24 cellular contexts compared by ENCODE assay signal in genomic region chr10:77498210-77498609, GRCh38.
DNase-seq lines count a peak whose midpoint lies in the region; ATAC-seq and TF ChIP-seq lines count a peak whose summit lies in the region.
"Had no signal": no experiment of that assay in that cellular context is flagged by ENCODE, and none has a peak within 500 bp of the region (broad histone marks: within the 10 kb centered on the region; RNA-seq: fewer than 3 reads in every experiment).

No MANE protein-coding gene starts in this region.

- no peak overlapping the region for H3K4me3 ChIP-seq in heart right ventricle
- no peak overlapping the region for H3K4me3 ChIP-seq in OCI-LY7 (ENCODE audit: low read depth, low read length, poor library complexity, severe bottlenecking)
- H3K4me3 ChIP-seq: hepatocyte, upper lobe of left lung had no signal

- 47 to 63% methylated on average over 1 of the region's 1 CpG for WGBS in heart right ventricle, 2 donors

- no peak overlapping the region for H3K4me2 ChIP-seq in OCI-LY7 (ENCODE audit: low read length)
- H3K4me2 ChIP-seq: hepatocyte had no signal

- H3K27ac Mint-ChIP-seq in nephron = peak overlapping the region in 2 of 3 experiments; percentile 13 to 60
- H3K27ac Mint-ChIP-seq: activated naive CD4-positive, alpha-beta T cell treated with anti-CD3 and anti-CD28 coated beads, Interleukin-2, amount 10 ng/mL, durations not matched to agents 7 days and 5 days; activated T-cell treated with anti-CD3 and anti-CD28 coated beads, Interleukin-2, amount 50 U/mL, for 72 hours; stimulated activated naive CD8-positive, alpha-beta T cell treated with anti-CD3 and anti-CD28 coated beads, Interleukin-15, Interleukin-2, amounts not matched to agents 100 ng/mL and 50 ng/mL, for 24 hours; T-cell had no signal

- ATAC-seq in heart right ventricle = no peak
- peak; percentile 68 for ATAC-seq in esophagus mucosa
- ATAC-seq in left cardiac atrium = no peak
- ATAC-seq: activated T-cell treated with anti-CD3 and anti-CD28 coated beads, Interleukin-2, amount 50 U/mL, for 72 hours; PC-3; T-cell had no signal

- H3K27me3 Mint-ChIP-seq in nephron (ENCODE audit: low read depth) = peaks cover 13% of the 10 kb centered on the region

- peaks cover 0 to 9% (median 0%) of the 10 kb centered on the region in 9 donors for H3K4me1 ChIP-seq in heart right ventricle
- no peaks in the 10 kb centered on the region for H3K4me1 ChIP-seq in OCI-LY7 (ENCODE audit: insufficient read depth, low read length, poor library complexity, severe bottlenecking)
- H3K4me1 ChIP-seq: upper lobe of left lung had no signal

- H3K27ac ChIP-seq in heart right ventricle (no peak overlapping the region), OCI-LY7 (ENCODE audit: low read depth, low read length, poor library complexity, severe bottlenecking) (no peak overlapping the region)
- H3K27ac ChIP-seq: hepatocyte, upper lobe of left lung had no signal

- POLR2A ChIA-PET in OCI-LY7 (lab: Charles Lee) = no interaction called here

- H2AFZ ChIP-seq in OCI-LY7 (ENCODE audit: low read length) = no peak overlapping the region
- H2AFZ ChIP-seq: hepatocyte had no signal

- DNase-seq in cardiac septum (ENCODE audit: low spot score) = peak; percentile 61
- no peak for DNase-seq in heart right ventricle
- no peak for DNase-seq in amygdala (lab: John Stamatoyannopoulos, UW)
- no peak for DNase-seq in OCI-LY7 (ENCODE audit: low spot score)
- no peak for DNase-seq in left cardiac atrium
- no peak for DNase-seq in UCSD-AML1 (lab: John Stamatoyannopoulos, UW; ENCODE audit: unreplicated experiment)
- DNase-seq: ACHN; activated naive CD4-positive, alpha-beta T cell treated with anti-CD3 and anti-CD28 coated beads, Interleukin-2, amount 10 ng/mL, durations not matched to agents 7 days and 5 days; activated T-cell treated with anti-CD3 and anti-CD28 coated beads, Interleukin-2, amount 50 U/mL, for 72 hours; anterior cingulate cortex; central memory CD4-positive, alpha-beta T cell; HCEC 1CT; NCI-H2171; NCI-H82; PC-3; SIG-M5; stimulated activated CD4-positive, alpha-beta T cell treated with anti-CD3 and anti-CD28 coated beads, Interleukin-12 subunit alpha, Interleukin-12 subunit beta, amount 100 ng/mL, for 4 hours; stimulated activated CD4-positive, alpha-beta T cell treated with anti-CD3 and anti-CD28 coated beads, Interleukin-4, amount 100 ng/mL, for 4 hours; T-cell; upper lobe of left lung had no signal

- H3K4me1 Mint-ChIP-seq in nephron = peaks cover 48% of the 10 kb centered on the region
- H3K4me1 Mint-ChIP-seq: activated naive CD4-positive, alpha-beta T cell treated with anti-CD3 and anti-CD28 coated beads, Interleukin-2, amount 10 ng/mL, durations not matched to agents 7 days and 5 days; T-cell had no signal

- H3K36me3 ChIP-seq in heart right ventricle = no peaks in the 10 kb centered on the region
- H3K36me3 ChIP-seq in OCI-LY7 (ENCODE audit: insufficient read depth, low read length) = no peaks in the 10 kb centered on the region
- H3K36me3 ChIP-seq: upper lobe of left lung had no signal

- H3K27me3 ChIP-seq in heart right ventricle = peaks cover 0 to 11% (median 0%) of the 10 kb centered on the region in 7 donors
- H3K27me3 ChIP-seq: hepatocyte, upper lobe of left lung had no signal

- H3K36me3 Mint-ChIP-seq in nephron (ENCODE audit: low read depth) = no peaks in the 10 kb centered on the region
- H3K36me3 Mint-ChIP-seq: activated naive CD4-positive, alpha-beta T cell treated with anti-CD3 and anti-CD28 coated beads, Interleukin-2, amount 10 ng/mL, durations not matched to agents 7 days and 5 days; T-cell had no signal

- CTCF ChIA-PET in OCI-LY7 (lab: Charles Lee; ENCODE audit: unreplicated experiment) = no interaction called here

- no peak for TF ChIP-seq CTCF in heart right ventricle (IDR thresholded peaks at IDR 0.05)
- TF ChIP-seq CTCF in nephron (IDR thresholded peaks at IDR 0.05; ENCODE audit: unreplicated experiment in 3 of 3) = no peak
- no peak for TF ChIP-seq CTCF in OCI-LY7 (conservative IDR thresholded peaks at IDR 0.05; ENCODE audit: low read length)

- H3K79me2 ChIP-seq in OCI-LY7 (ENCODE audit: insufficient read depth, low read depth, low read length) = no peaks in the 10 kb centered on the region
- H3K79me2 ChIP-seq: hepatocyte had no signal

- no TSS peak for BruUV-seq in OCI-LY7 (replicated peaks; lab: Mats Ljungman, UMichigan)

- intact Hi-C loops in cardiac septum (cut with DNase I) (no loop called here), heart right ventricle (cut with DNase I) (loop anchor here in 6 of 10 donors (10.0 kb wide), 3 partner anchors 137 to 323 kb away; partner anchors contain the start of gene KCNMA1 (in 1 of the 6)), OCI-LY7 (cut with micrococcal nuclease; ENCODE audit: unreplicated experiment) (no loop called here), left cardiac atrium (cut with DNase I) (loop anchor here in 1 of 2 donors (10.0 kb wide), 2 partner anchors 147 to 323 kb away; no protein-coding TSS in a partner anchor)

- H3K9me3 ChIP-seq in heart right ventricle (no peaks in the 10 kb centered on the region), OCI-LY7 (ENCODE audit: low read length) (no peaks in the 10 kb centered on the region)
- H3K9me3 ChIP-seq: upper lobe of left lung had no signal

- no peak overlapping the region for H3K4me3 Mint-ChIP-seq in nephron
- H3K4me3 Mint-ChIP-seq: activated naive CD4-positive, alpha-beta T cell treated with anti-CD3 and anti-CD28 coated beads, Interleukin-2, amount 10 ng/mL, durations not matched to agents 7 days and 5 days; activated T-cell treated with anti-CD3 and anti-CD28 coated beads, Interleukin-2, amount 50 U/mL, for 72 hours; stimulated activated naive CD8-positive, alpha-beta T cell treated with anti-CD3 and anti-CD28 coated beads, Interleukin-15, Interleukin-2, amounts not matched to agents 100 ng/mL and 50 ng/mL, for 24 hours; T-cell had no signal

- no peaks in the 10 kb centered on the region for H3K9me3 Mint-ChIP-seq in nephron
- H3K9me3 Mint-ChIP-seq: activated naive CD4-positive, alpha-beta T cell treated with anti-CD3 and anti-CD28 coated beads, Interleukin-2, amount 10 ng/mL, durations not matched to agents 7 days and 5 days; activated T-cell treated with anti-CD3 and anti-CD28 coated beads, Interleukin-2, amount 50 U/mL, for 72 hours; stimulated activated naive CD8-positive, alpha-beta T cell treated with anti-CD3 and anti-CD28 coated beads, Interleukin-15, Interleukin-2, amounts not matched to agents 100 ng/mL and 50 ng/mL, for 24 hours; T-cell had no signal

- no peaks in the 10 kb centered on the region for H3K9me2 ChIP-seq in OCI-LY7 (ENCODE audit: insufficient read depth, low read length)

- H4K20me1 ChIP-seq in OCI-LY7 (ENCODE audit: insufficient read depth, low read length) = no peaks in the 10 kb centered on the region

Comparison
In these comparisons a context has a peak if more than half of its experiments do, and no peak if none do; other contexts are left out.
1. intact Hi-C loops: an anchor here in heart right ventricle (10.0 kb wide); none called in cardiac septum and OCI-LY7.